ENCODE assay signal across 17 cellular contexts in the genomic region with DNA sequence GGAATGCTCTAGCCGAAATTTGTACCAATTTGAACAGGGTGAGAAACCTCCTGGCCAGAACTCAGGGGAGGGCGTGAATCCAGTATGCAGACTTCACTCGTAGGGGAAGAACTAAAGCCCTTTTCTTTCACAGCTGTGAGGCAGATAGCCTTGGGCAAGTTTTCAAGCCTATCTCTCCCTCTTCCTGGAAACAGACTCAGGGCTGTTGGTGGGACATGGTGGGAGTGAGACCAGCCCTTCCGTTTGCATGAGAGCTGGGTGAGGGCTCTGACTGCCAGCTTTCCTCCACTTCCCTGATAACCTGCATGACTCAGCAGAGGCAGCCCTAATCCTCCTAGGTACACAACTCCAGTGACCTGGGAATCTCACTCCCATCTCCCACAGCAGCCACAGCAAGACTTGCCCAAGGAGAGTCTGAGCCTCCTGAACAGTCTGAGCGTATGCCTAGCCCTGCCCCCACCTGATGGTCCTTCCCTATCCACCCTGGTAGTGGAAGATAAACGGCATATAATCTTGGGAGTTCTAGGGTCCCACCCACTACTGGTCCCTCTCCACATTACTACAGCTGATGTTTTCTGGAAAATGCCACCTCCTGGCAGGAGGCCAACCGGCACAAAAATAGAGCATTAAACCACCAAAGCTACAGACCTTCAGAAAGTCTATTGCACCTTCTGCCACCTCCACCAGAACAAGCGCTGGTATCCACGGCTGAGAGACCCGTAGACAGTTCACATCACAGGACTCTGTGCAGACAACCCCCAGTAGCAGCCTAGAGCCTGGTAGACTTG.
DNase-seq lines count a peak whose midpoint lies in the region; ATAC-seq and TF ChIP-seq lines count a peak whose summit lies in the region.
"Had no signal": no experiment of that assay in that cellular context is flagged by ENCODE, and none has a peak within 500 bp of the region (broad histone marks: within the 10 kb centered on the region; RNA-seq: fewer than 3 reads in every experiment).

No MANE protein-coding gene starts in this region.

- TF ChIP-seq CTCF in GM23338 (conservative IDR thresholded peaks at IDR 0.05; ENCODE audit: low read depth in 2 of 2) = no peak
- no peak for TF ChIP-seq CTCF in mammary epithelial cell (conservative IDR thresholded peaks at IDR 0.05 in 1 of 2, IDR thresholded peaks at IDR 0.05 in 1 of 2; ENCODE audit: extremely low read depth in 1 of 2, insufficient read depth in 1 of 2, low read depth in 1 of 2, low read length in 2 of 2)
- TF ChIP-seq CTCF in nephron progenitor cell (IDR thresholded peaks at IDR 0.05) = no peak

- H3K36me3 Mint-ChIP-seq in GM23338 (ENCODE audit: low read depth) (peaks cover 27% of the 10 kb centered on the region), nephron progenitor cell (ENCODE audit: low read depth) (peaks cover 8% of the 10 kb centered on the region)

- peaks cover 5% of the 10 kb centered on the region; the same call in 1 of the 2 replicates for H3K36me3 ChIP-seq in GM23338 (ENCODE audit: insufficient read depth)
- H3K36me3 ChIP-seq in NT2/D1 (ENCODE audit: insufficient read depth, insufficient read length, low read length) = no peaks in the 10 kb centered on the region
- no peaks in the 10 kb centered on the region for H3K36me3 ChIP-seq in mammary epithelial cell (ENCODE audit: insufficient read depth, low read length)
- H3K36me3 ChIP-seq: colonic mucosa had no signal

- H3K9me3 ChIP-seq in NT2/D1 (ENCODE audit: insufficient read depth, low read length) = peaks cover 7% of the 10 kb centered on the region; the same call in 1 of the 2 replicates
- H3K9me3 ChIP-seq in mammary epithelial cell (replicated peaks; ENCODE audit: insufficient read depth, low read length) = peaks cover 5% of the 10 kb centered on the region
- H3K9me3 ChIP-seq: colonic mucosa had no signal

- H3K4me1 Mint-ChIP-seq in GM23338 (peaks cover 22% of the 10 kb centered on the region), nephron progenitor cell (peaks cover 14% of the 10 kb centered on the region)

- H3K9me2 ChIP-seq in GM23338 (ENCODE audit: insufficient read depth) = no peaks in the 10 kb centered on the region

- BruUV-seq in mammary epithelial cell (replicated peaks; lab: Mats Ljungman, UMichigan) = no TSS peak

- DNase-seq in GM23338 (ENCODE audit: low spot score) (no peak), NT2/D1 (ENCODE audit: low read depth, low spot score) (no peak), mammary epithelial cell (peak; percentile 24), nephron progenitor cell (no peak), retina (no peak)
- no peak for DNase-seq in stimulated activated CD4-positive, alpha-beta T cell treated with anti-CD3 and anti-CD28 coated beads, Interleukin-2, amount 100 ng/mL, for 48 hours
- DNase-seq: activated CD4-positive, alpha-beta T cell treated with anti-CD3 and anti-CD28 coated beads for 36 hours; amygdala; CD4-positive, alpha-beta memory T cell; colonic mucosa; H7; NCI-H1048; nucleus accumbens; stimulated activated naive CD8-positive, alpha-beta T cell treated with anti-CD3 and anti-CD28 coated beads, Interleukin-15, Interleukin-2, amounts not matched to agents 100 U/mL and 50 U/mL, for 24 hours; SW 1271 had no signal

- H3F3A ChIP-seq in GM23338 (replicated peaks; ENCODE audit: low read depth) = no peaks in the 10 kb centered on the region

- H3K79me2 ChIP-seq in GM23338 (replicated peaks; ENCODE audit: insufficient read depth) (no peaks in the 10 kb centered on the region), mammary epithelial cell (ENCODE audit: insufficient read depth, low read length) (no peaks in the 10 kb centered on the region)

- CTCF ChIA-PET in mammary epithelial cell (lab: Charles Lee; ENCODE audit: low non-redundant PET) = no interaction called here

- H3K4me3 ChIP-seq in GM23338 = no peak overlapping the region
- no peak overlapping the region for H3K4me3 ChIP-seq in NT2/D1 (ENCODE audit: insufficient read length, low read depth)
- H3K4me3 ChIP-seq in mammary epithelial cell (replicated peaks in 1 of 3; ENCODE audit: insufficient read depth in 1 of 3, low read depth in 2 of 3, low read length in 3 of 3) = no peak overlapping the region
- H3K4me3 ChIP-seq: colonic mucosa, lung had no signal

- H3K9ac ChIP-seq in NT2/D1 (ENCODE audit: insufficient read length, low read depth) = peak overlapping the region; percentile 32
- no peak overlapping the region for H3K9ac ChIP-seq in mammary epithelial cell (ENCODE audit: insufficient read depth, low read length)

- H3K27me3 ChIP-seq in GM23338 (ENCODE audit: insufficient read depth) (no peaks in the 10 kb centered on the region), NT2/D1 (ENCODE audit: insufficient read depth, insufficient read length) (no peaks in the 10 kb centered on the region), mammary epithelial cell (ENCODE audit: insufficient read depth, low read length) (no peaks in the 10 kb centered on the region)
- H3K27me3 ChIP-seq: colonic mucosa had no signal

- H3K27me3 Mint-ChIP-seq in GM23338 (ENCODE audit: insufficient read depth, low read depth, poor library complexity) (peaks cover 8% of the 10 kb centered on the region), nephron progenitor cell (ENCODE audit: low read depth, poor library complexity) (peaks cover 7% of the 10 kb centered on the region)
- H3K27me3 Mint-ChIP-seq: activated CD4-positive, alpha-beta T cell treated with anti-CD3 and anti-CD28 coated beads for 36 hours; CD4-positive, alpha-beta memory T cell had no signal

- H4K20me1 ChIP-seq in GM23338 (replicated peaks; ENCODE audit: insufficient read depth) (no peaks in the 10 kb centered on the region), mammary epithelial cell (ENCODE audit: insufficient read depth, low read length) (no peaks in the 10 kb centered on the region)

- H3K9me3 Mint-ChIP-seq in GM23338 (peaks cover 25% of the 10 kb centered on the region), nephron progenitor cell (peaks cover 30% of the 10 kb centered on the region)

- ATAC-seq in GM23338 (peak; percentile 35; the same call in 1 of the 3 replicates), HG03039 (IDR thresholded peaks at IDR 0.05; ENCODE audit: unreplicated experiment) (no peak)
- ATAC-seq: activated CD4-positive, alpha-beta T cell treated with anti-CD3 and anti-CD28 coated beads for 36 hours; stimulated activated naive CD8-positive, alpha-beta T cell treated with anti-CD3 and anti-CD28 coated beads, Interleukin-15, Interleukin-2, amounts not matched to agents 100 U/mL and 50 U/mL, for 24 hours had no signal

- in situ Hi-C loops in mammary epithelial cell (cut with MboI; ENCODE audit: low sequenced_read_pairs in 2 of 2) = no loop called here

- H3K4me1 ChIP-seq in GM23338 (ENCODE audit: insufficient read depth) = no peaks in the 10 kb centered on the region
- no peaks in the 10 kb centered on the region for H3K4me1 ChIP-seq in NT2/D1 (ENCODE audit: insufficient read depth, insufficient read length)
- H3K4me1 ChIP-seq in mammary epithelial cell (ENCODE audit: insufficient read depth, low read length) = peaks cover 18% of the 10 kb centered on the region
- H3K4me1 ChIP-seq: colonic mucosa had no signal

- no peak overlapping the region for H3K4me3 Mint-ChIP-seq in GM23338
- no peak overlapping the region for H3K4me3 Mint-ChIP-seq in nephron progenitor cell
- H3K4me3 Mint-ChIP-seq: activated CD4-positive, alpha-beta T cell treated with anti-CD3 and anti-CD28 coated beads for 36 hours had no signal

- dilution Hi-C loops in mammary epithelial cell (cut with HindIII; ENCODE audit: low sequenced_read_pairs) = no loop called here

- 62% methylated on average over 10 of the region's 10 CpGs for WGBS in mammary epithelial cell (ENCODE audit: low coverage, missing lambda C conversion rate)

- intact Hi-C loops in mammary epithelial cell (cut with micrococcal nuclease) = loop anchor here (2.0 kb wide), 1 partner anchor 15 kb away; no protein-coding TSS in a partner anchor

- H2AFZ ChIP-seq in GM23338 (peak overlapping the region; percentile 85), mammary epithelial cell (ENCODE audit: low read depth, low read length) (peak overlapping the region; percentile 67)

- H3K4me2 ChIP-seq in GM23338 (no peak overlapping the region), mammary epithelial cell (ENCODE audit: insufficient read depth, low read depth, low read length) (peak overlapping the region; percentile 41)

- H3K27ac Mint-ChIP-seq in GM23338 (peak overlapping the region; percentile 59), nephron progenitor cell (peak overlapping the region; percentile 39)
- H3K27ac Mint-ChIP-seq: activated CD4-positive, alpha-beta T cell treated with anti-CD3 and anti-CD28 coated beads for 36 hours had no signal

- H3K27ac ChIP-seq in GM23338 (ENCODE audit: low read depth) = no peak overlapping the region
- H3K27ac ChIP-seq in mammary epithelial cell (ENCODE audit: insufficient read depth, low read depth, low read length) = no peak overlapping the region
- H3K27ac ChIP-seq: colonic mucosa had no signal

TF ChIP-seq in GM23338, 12 proteins besides CTCF, POLR2A, EP300 and RAD21 (continues in another document):
- TF ChIP-seq STAT1 (IDR thresholded peaks at IDR 0.05; ENCODE audit: unreplicated experiment) = no peak
- no peak for TF ChIP-seq REST (IDR thresholded peaks at IDR 0.05; ENCODE audit: unreplicated experiment)
- TF ChIP-seq JUNB (IDR thresholded peaks at IDR 0.05; ENCODE audit: unreplicated experiment) = no peak
